ENCODE assay signal across 16 cellular contexts in the genomic region with DNA sequence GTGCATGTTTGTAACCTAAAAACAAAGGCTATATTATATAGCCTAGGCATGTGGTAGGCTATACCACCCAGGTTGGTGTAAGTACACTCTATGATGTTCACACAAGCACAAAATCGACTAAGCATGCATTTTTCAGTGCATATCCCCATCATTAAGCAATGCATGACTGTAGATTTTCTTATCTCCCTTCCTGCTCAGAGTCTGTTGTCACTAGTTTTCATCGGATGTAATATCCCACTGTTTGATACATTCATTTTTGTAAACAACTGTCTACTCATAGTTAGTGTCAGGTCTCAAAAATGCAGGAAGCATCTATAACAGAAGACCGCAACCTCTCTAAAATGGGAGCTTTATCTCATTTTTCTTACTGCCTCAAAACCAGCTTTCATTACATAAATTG.
DNase-seq lines count a peak whose midpoint lies in the region; ATAC-seq and TF ChIP-seq lines count a peak whose summit lies in the region.
"Had no signal": no experiment of that assay in that cellular context is flagged by ENCODE, and none has a peak within 500 bp of the region (broad histone marks: within the 10 kb centered on the region; RNA-seq: fewer than 3 reads in every experiment).

No MANE protein-coding gene starts in this region.

- CTCF ChIA-PET in activated naive CD4-positive, alpha-beta T cell treated with anti-CD3 and anti-CD28 coated beads for 36 hours (lab: Charles Lee), result no interaction called here

- intact Hi-C loops in activated naive CD4-positive, alpha-beta T cell treated with anti-CD3 and anti-CD28 coated beads for 36 hours (cut with micrococcal nuclease), result no loop called here

- no peak for TF ChIP-seq CTCF in cardiac fibroblast (IDR thresholded peaks at IDR 0.05; ENCODE audit: low read depth, low read length)

- H3K9me3 Mint-ChIP-seq in activated naive CD4-positive, alpha-beta T cell treated with anti-CD3 and anti-CD28 coated beads for 36 hours, result no peaks in the 10 kb centered on the region

- H3K27ac Mint-ChIP-seq in activated naive CD4-positive, alpha-beta T cell treated with anti-CD3 and anti-CD28 coated beads for 36 hours, result no peak overlapping the region
- H3K27ac Mint-ChIP-seq: CD8-positive, alpha-beta memory T cell had no signal

- no peak overlapping the region for H3K4me3 Mint-ChIP-seq in activated naive CD4-positive, alpha-beta T cell treated with anti-CD3 and anti-CD28 coated beads for 36 hours
- H3K4me3 Mint-ChIP-seq: CD8-positive, alpha-beta memory T cell had no signal

- no peaks in the 10 kb centered on the region for H3K36me3 Mint-ChIP-seq in activated naive CD4-positive, alpha-beta T cell treated with anti-CD3 and anti-CD28 coated beads for 36 hours (ENCODE audit: low read depth)
- H3K36me3 Mint-ChIP-seq: CD8-positive, alpha-beta memory T cell had no signal

- no peak overlapping the region for H3K4me3 ChIP-seq in cardiac fibroblast (replicated peaks in 1 of 2; ENCODE audit: low read depth in 2 of 2, low read length in 2 of 2)
- H3K4me3 ChIP-seq: BLaER1, HAP-1 had no signal

- no peak for ATAC-seq in HG02610 (IDR thresholded peaks at IDR 0.05; ENCODE audit: unreplicated experiment)
- no peak for ATAC-seq in HG02798 (IDR thresholded peaks at IDR 0.05; ENCODE audit: poor library complexity, unreplicated experiment)

- peak; percentile 83 for DNase-seq in ELR (ENCODE audit: low read depth)
- peak; percentile 44 for DNase-seq in M059J (ENCODE audit: low read depth)
- DNase-seq in cardiac fibroblast (ENCODE audit: low read depth in 2 of 2), result peak; percentile 13 to 16
- DNase-seq in iris pigment epithelial cell (ENCODE audit: low read depth), result peak; percentile 71
- DNase-seq in activated naive CD4-positive, alpha-beta T cell treated with anti-CD3 and anti-CD28 coated beads for 36 hours, result no peak
- DNase-seq in NCI-H2227 (lab: John Stamatoyannopoulos, UW; ENCODE audit: unreplicated experiment), result no peak
- DNase-seq: AML-193; Caco-2; CD8-positive, alpha-beta memory T cell; DND-41; GF-D8; GOT3 had no signal

- no peaks in the 10 kb centered on the region for H3K27me3 Mint-ChIP-seq in activated naive CD4-positive, alpha-beta T cell treated with anti-CD3 and anti-CD28 coated beads for 36 hours (ENCODE audit: low read depth)

- H3K4me1 Mint-ChIP-seq in activated naive CD4-positive, alpha-beta T cell treated with anti-CD3 and anti-CD28 coated beads for 36 hours (ENCODE audit: low read depth), result no peaks in the 10 kb centered on the region
- H3K4me1 Mint-ChIP-seq: CD8-positive, alpha-beta memory T cell had no signal

Comparison
In these comparisons a context has a peak if more than half of its experiments do, and no peak if none do; other contexts are left out.
1. DNase-seq: peak in ELR (single experiment), M059J (single experiment), cardiac fibroblast (2 of 2) and iris pigment epithelial cell (single experiment); none in activated naive CD4-positive, alpha-beta T cell treated with anti-CD3 and anti-CD28 coated beads for 36 hours (single experiment) and NCI-H2227 (single experiment).